In genomic region chr3:60584250-60584649, GRCh38 we compare ENCODE assay signal across 19 cellular contexts.
DNase-seq lines count a peak whose midpoint lies in the region; ATAC-seq and TF ChIP-seq lines count a peak whose summit lies in the region.
"Had no signal": no experiment of that assay in that cellular context is flagged by ENCODE, and none has a peak within 500 bp of the region (broad histone marks: within the 10 kb centered on the region; RNA-seq: fewer than 3 reads in every experiment).

No MANE protein-coding gene starts in this region.

- H3K79me1 ChIP-seq in IMR-90 (ENCODE audit: low read depth in 1 of 2, low read length in 2 of 2): no peaks in the 10 kb centered on the region

- H3K27ac ChIP-seq in IMR-90 (ENCODE audit: insufficient read depth, low read length): no peak overlapping the region
- peak overlapping the region; percentile 43 for H3K27ac ChIP-seq in smooth muscle cell (ENCODE audit: low read depth)
- H3K27ac ChIP-seq: Peyer's patch had no signal

- POLR2A ChIA-PET in IMR-90 (lab: Charles Lee; ENCODE audit: unreplicated experiment): no interaction called here

- H2BK15ac ChIP-seq in IMR-90 (ENCODE audit: low read depth, low read length): no peak overlapping the region

- H3K4me2 ChIP-seq in IMR-90 (ENCODE audit: low read depth, low read length) (no peak overlapping the region; the same call in 1 of the 2 replicates), smooth muscle cell (no peak overlapping the region)

- no peak overlapping the region for H3K27ac Mint-ChIP-seq in activated CD8-positive, alpha-beta memory T cell treated with anti-CD3 and anti-CD28 coated beads, Interleukin-2, amount 10 ng/mL, durations not matched to agents 7 days and 5 days
- H3K27ac Mint-ChIP-seq: CD8-positive, alpha-beta T cell had no signal

- BruUV-seq in IMR-90 (replicated peaks; lab: Mats Ljungman, UMichigan): no TSS peak

- H3K4me3 ChIP-seq in IMR-90 (ENCODE audit: insufficient read depth, low read depth, low read length) (no peak overlapping the region), fibroblast of mammary gland (ENCODE audit: control insufficient read depth, low read depth, low read length) (no peak overlapping the region), smooth muscle cell (no peak overlapping the region)
- H3K4me3 ChIP-seq: HAP-1, Peyer's patch had no signal

- H3K4me1 ChIP-seq in IMR-90 (ENCODE audit: control insufficient read depth, insufficient read depth, low read length): peaks cover 4% of the 10 kb centered on the region; the same call in 1 of the 2 replicates
- H3K4me1 ChIP-seq in smooth muscle cell (ENCODE audit: low read depth): peaks cover 3% of the 10 kb centered on the region
- H3K4me1 ChIP-seq: HAP-1, Peyer's patch had no signal

- no peaks in the 10 kb centered on the region for H3K4me1 Mint-ChIP-seq in activated CD8-positive, alpha-beta memory T cell treated with anti-CD3 and anti-CD28 coated beads, Interleukin-2, amount 10 ng/mL, durations not matched to agents 7 days and 5 days

- DNase-seq in EH (ENCODE audit: low read depth) (peak; percentile 78), IMR-90 (peak; percentile 76), fibroblast of mammary gland (ENCODE audit: low read depth) (peak; percentile 22), smooth muscle cell (lab: John Stamatoyannopoulos, UW; ENCODE audit: unreplicated experiment) (no peak)
- DNase-seq in activated CD8-positive, alpha-beta memory T cell treated with anti-CD3 and anti-CD28 coated beads, Interleukin-2, amount 10 ng/mL, durations not matched to agents 7 days and 5 days: no peak
- DNase-seq: AML-193; C1 segment of cervical spinal cord; CD8-positive, alpha-beta T cell; DND-41; Karpas-422; NCI-H1694; NCI-H2081 treated with DMSO at 0.1 percent for 48 hours; NCI-H2171 treated with DMSO at 0.1 percent for 48 hours; NCI-H524 treated with DMSO at 0.1 percent for 48 hours; NCI-H82; Peyer's patch had no signal

- WGBS in IMR-90 (ENCODE audit: extremely low coverage in 2 of 2, insufficient read length in 1 of 2), 2 experiments: no CpG with 5 or more reads among the region's 2 CpGs
- 21% methylated on average over 2 of the region's 2 CpGs for WGBS in smooth muscle cell (ENCODE audit: low lambda C conversion rate)

- no peak overlapping the region for H4K91ac ChIP-seq in IMR-90 (ENCODE audit: insufficient read depth, low read depth, low read length)

- H3K9me1 ChIP-seq in IMR-90 (ENCODE audit: insufficient read depth, low read length): no peaks in the 10 kb centered on the region

- CTCF ChIA-PET in IMR-90 (lab: Yijun Ruan, JAX): no interaction called here
- CTCF ChIA-PET in activated CD8-positive, alpha-beta memory T cell treated with anti-CD3 and anti-CD28 coated beads, Interleukin-2, amount 10 ng/mL, durations not matched to agents 7 days and 5 days (lab: Charles Lee): no interaction called here

- no peak overlapping the region for H3K14ac ChIP-seq in IMR-90 (replicated peaks; ENCODE audit: low read depth, low read length)

- H3K4ac ChIP-seq in IMR-90 (ENCODE audit: low read depth, low read length): no peak overlapping the region

- in situ Hi-C loops in IMR-90 (cut with MboI; ENCODE audit: low sequenced_read_pairs): no loop called here

- peak; percentile 77 for ATAC-seq in IMR-90 (ENCODE audit: low read depth)
- no peak for ATAC-seq in GM21381 (IDR thresholded peaks at IDR 0.05; ENCODE audit: unreplicated experiment)
- no peak for ATAC-seq in HG03439 (IDR thresholded peaks at IDR 0.05; ENCODE audit: unreplicated experiment)
- no peak for ATAC-seq in activated CD8-positive, alpha-beta memory T cell treated with anti-CD3 and anti-CD28 coated beads, Interleukin-2, amount 10 ng/mL, durations not matched to agents 7 days and 5 days
- ATAC-seq: CD8-positive, alpha-beta T cell had no signal

- H3K36me3 Mint-ChIP-seq in activated CD8-positive, alpha-beta memory T cell treated with anti-CD3 and anti-CD28 coated beads, Interleukin-2, amount 10 ng/mL, durations not matched to agents 7 days and 5 days: no peaks in the 10 kb centered on the region
- H3K36me3 Mint-ChIP-seq: CD8-positive, alpha-beta T cell had no signal

- no peaks in the 10 kb centered on the region for H3K27me3 Mint-ChIP-seq in activated CD8-positive, alpha-beta memory T cell treated with anti-CD3 and anti-CD28 coated beads, Interleukin-2, amount 10 ng/mL, durations not matched to agents 7 days and 5 days

- TF ChIP-seq RAD21 in IMR-90 (IDR thresholded peaks at IDR 0.05; ENCODE audit: low read length): no peak

- H3K56ac ChIP-seq in IMR-90 (ENCODE audit: extremely low read depth, insufficient read depth, low read length): no peak overlapping the region

- no peaks in the 10 kb centered on the region for H3K36me3 ChIP-seq in IMR-90 (ENCODE audit: control insufficient read depth, insufficient read depth, low read length)
- no peaks in the 10 kb centered on the region for H3K36me3 ChIP-seq in smooth muscle cell (ENCODE audit: low read depth)
- H3K36me3 ChIP-seq: HAP-1, Peyer's patch had no signal

- TF ChIP-seq CTCF in IMR-90 (conservative IDR thresholded peaks at IDR 0.05; ENCODE audit: low read depth, low read length) (no peak), fibroblast of mammary gland (conservative IDR thresholded peaks at IDR 0.05; ENCODE audit: control insufficient read depth, insufficient read depth, low read depth, low read length) (no peak), smooth muscle cell (IDR thresholded peaks at IDR 0.05; ENCODE audit: borderline replicate concordance, insufficient read depth, poor library complexity, severe bottlenecking) (no peak)

- no peaks in the 10 kb centered on the region for H3K27me3 ChIP-seq in IMR-90 (ENCODE audit: control insufficient read depth, insufficient read depth, low read length)
- no peaks in the 10 kb centered on the region for H3K27me3 ChIP-seq in smooth muscle cell (ENCODE audit: low read depth)
- H3K27me3 ChIP-seq: Peyer's patch had no signal

- intact Hi-C loops in IMR-90 (cut with micrococcal nuclease): no loop called here

- H3F3A ChIP-seq in smooth muscle cell (ENCODE audit: low read depth): no peaks in the 10 kb centered on the region

- H3K9me3 ChIP-seq in IMR-90 (ENCODE audit: control insufficient read depth, insufficient read depth, low read length) (no peaks in the 10 kb centered on the region), smooth muscle cell (replicated peaks; ENCODE audit: low read depth) (no peaks in the 10 kb centered on the region)
- H3K9me3 ChIP-seq: HAP-1, Peyer's patch had no signal

- peaks cover 4% of the 10 kb centered on the region for H3K9me3 Mint-ChIP-seq in activated CD8-positive, alpha-beta memory T cell treated with anti-CD3 and anti-CD28 coated beads, Interleukin-2, amount 10 ng/mL, durations not matched to agents 7 days and 5 days (ENCODE audit: low read depth)

- no peak overlapping the region for H3K23ac ChIP-seq in IMR-90 (ENCODE audit: low read depth, low read length)

- H4K20me1 ChIP-seq in IMR-90 (ENCODE audit: insufficient read depth, low read length) (no peaks in the 10 kb centered on the region), smooth muscle cell (ENCODE audit: low read depth) (no peaks in the 10 kb centered on the region)

- H3K9ac ChIP-seq in IMR-90 (ENCODE audit: low read depth, low read length): no peak overlapping the region
- H3K9ac ChIP-seq in smooth muscle cell (ENCODE audit: low read depth): no peak overlapping the region

- no peak overlapping the region for H2BK5ac ChIP-seq in IMR-90 (ENCODE audit: low read depth, low read length, poor library complexity, severe bottlenecking)

- no peak for TF ChIP-seq POLR2A in IMR-90 (IDR thresholded peaks at IDR 0.05; ENCODE audit: low read depth, low read length)

- no peak overlapping the region for H2AK5ac ChIP-seq in IMR-90 (ENCODE audit: low read depth, low read length)

- no peak overlapping the region for H2AK9ac ChIP-seq in IMR-90 (replicated peaks; ENCODE audit: low read depth, low read length, poor library complexity)

- no peak overlapping the region for H2BK20ac ChIP-seq in IMR-90 (ENCODE audit: low read depth, low read length)

- H4K5ac ChIP-seq in IMR-90 (ENCODE audit: low read depth, low read length): no peak overlapping the region

- H2AFZ ChIP-seq in IMR-90 (replicated peaks; ENCODE audit: low read length, poor library complexity): no peak overlapping the region
- H2AFZ ChIP-seq in smooth muscle cell (ENCODE audit: low read depth): no peak overlapping the region

- no peaks in the 10 kb centered on the region for H3K79me2 ChIP-seq in smooth muscle cell (ENCODE audit: low read depth)

- H4K8ac ChIP-seq in IMR-90 (ENCODE audit: low read depth in 2 of 2, low read length in 2 of 2): no peak overlapping the region

- H3K4me3 Mint-ChIP-seq in activated CD8-positive, alpha-beta memory T cell treated with anti-CD3 and anti-CD28 coated beads, Interleukin-2, amount 10 ng/mL, durations not matched to agents 7 days and 5 days: no peak overlapping the region
- H3K4me3 Mint-ChIP-seq: CD8-positive, alpha-beta T cell had no signal

- dilution Hi-C loops in IMR-90 (cut with HindIII; ENCODE audit: low sequenced_read_pairs, unreplicated experiment): no loop called here

- no peak overlapping the region; the same call in 1 of the 2 replicates for H3K18ac ChIP-seq in IMR-90 (ENCODE audit: low read depth, low read length)

- H2BK120ac ChIP-seq in IMR-90 (ENCODE audit: low read depth, low read length): peak overlapping the region; percentile 60

TF ChIP-seq in IMR-90, 13 proteins besides CTCF, POLR2A, EP300 and RAD21:
- TF ChIP-seq BHLHE40 (IDR thresholded peaks at IDR 0.05; ENCODE audit: low read depth, low read length) (peak; percentile 25; the same call in 1 of the 2 replicates), RCOR1 (IDR thresholded peaks at IDR 0.05; ENCODE audit: insufficient replicate concordance, low read length) (no peak)

Comparison
In these comparisons a context has a peak if more than half of its experiments do, and no peak if none do; other contexts are left out.
1. DNase-seq: peak in EH (single experiment), IMR-90 (single experiment) and fibroblast of mammary gland (single experiment); none in smooth muscle cell (single experiment) and activated CD8-positive, alpha-beta memory T cell treated with anti-CD3 and anti-CD28 coated beads, Interleukin-2, amount 10 ng/mL, durations not matched to agents 7 days and 5 days (single experiment).